8 cellular contexts compared by ENCODE assay signal in genomic region chr14:72894623-72895378, GRCh38. TPM values are rescaled to one million over a fixed set of nuclear protein-coding genes. Genes with fewer than 3 reads are reported as not detected.
A peak's percentile ranks its signal among the peaks of the same experiment; 100 is the strongest.
DNase-seq lines count a peak whose midpoint lies in the region; ATAC-seq and TF ChIP-seq lines count a peak whose summit lies in the region.

No MANE protein-coding gene starts in this region.

- no peaks in the 10 kb centered on the region for H3K9me3 Mint-ChIP-seq in HFFc6

- peak overlapping the region; percentile 41 to 98 (median 82) for H3K4me3 ChIP-seq in heart left ventricle
- H3K4me3 ChIP-seq in psoas muscle: peak overlapping the region; percentile 96

- ATAC-seq in heart left ventricle: peak; percentile 40 to 76 (median 53)
- ATAC-seq in psoas muscle: peak; percentile 79 to 85 (median 82)
- ATAC-seq in activated CD4-positive, CD25-positive, alpha-beta regulatory T cell treated with anti-CD3 and anti-CD28 coated beads, Interleukin-2, amount 50 U/mL, for 24 hours: no peak

- H3K36me3 ChIP-seq in heart left ventricle (no peaks in the 10 kb centered on the region), psoas muscle (ENCODE audit: insufficient read depth in 1 of 2, low read depth in 1 of 2) (no peaks in the 10 kb centered on the region)

- in situ Hi-C loops in ACHN (cut with HindIII; ENCODE audit: low pct_ligation_motif_present, low pct_unique_long_range_greater_than_20kb, low sequenced_read_pairs): no loop called here

- DNase-seq in ACHN: peak; percentile 31
- no peak for DNase-seq in HFFc6
- DNase-seq in activated CD8-positive, alpha-beta memory T cell treated with anti-CD3 and anti-CD28 coated beads, Interleukin-2, amount 50 U/mL, for 4 hours: peak; percentile 20
- peak in 3 of 5 donors; percentile 27 to 78 (median 65) for DNase-seq in heart left ventricle
- DNase-seq in psoas muscle: peak; percentile 44 to 75
- no peak for DNase-seq in NCI-H345 treated with DMSO at 0.1 percent for 48 hours (lab: John Stamatoyannopoulos, UW; ENCODE audit: unreplicated experiment)
- no peak for DNase-seq in NCI-H2227 treated with DMSO at 0.1 percent for 48 hours (lab: John Stamatoyannopoulos, UW)

- peak in 1 of 2 donors; percentile 32 for TF ChIP-seq POLR2A in heart left ventricle (IDR thresholded peaks at IDR 0.05)

- H3K9me3 ChIP-seq in heart left ventricle (no peaks in the 10 kb centered on the region), psoas muscle (no peaks in the 10 kb centered on the region)

- H3K4me1 ChIP-seq in heart left ventricle (peaks cover 0 to 35% (median 18%) of the 10 kb centered on the region in 12 donors), psoas muscle (peaks cover 29% of the 10 kb centered on the region)

- H3K27ac ChIP-seq in heart left ventricle: peak overlapping the region; percentile 72 to 93 (median 84)
- H3K27ac ChIP-seq in psoas muscle: peak overlapping the region; percentile 92

- peak overlapping the region; percentile 32 for H3K27ac Mint-ChIP-seq in HFFc6

- H3K36me3 Mint-ChIP-seq in HFFc6 (ENCODE audit: low read depth): no peaks in the 10 kb centered on the region

- H3K4me1 Mint-ChIP-seq in HFFc6 (ENCODE audit: low read depth): peaks cover 28% of the 10 kb centered on the region

- 1 to 5% (median 3%) methylated on average over 25 of the region's 25 CpGs for WGBS in heart left ventricle, 4 donors
- 2 to 3% (median 3%) methylated on average over 25 of the region's 25 CpGs for WGBS in psoas muscle, 3 donors

- peaks cover 0 to 47% (median 4%) of the 10 kb centered on the region in 9 donors for H3K27me3 ChIP-seq in heart left ventricle
- peaks cover 0 to 7% (median 0%) of the 10 kb centered on the region in 3 donors for H3K27me3 ChIP-seq in psoas muscle (ENCODE audit: insufficient read depth in 3 of 3, low read length in 2 of 3)

- H3K4me3 Mint-ChIP-seq in HFFc6: peak overlapping the region; percentile 89

- TF ChIP-seq CTCF in HFFc6 (IDR thresholded peaks at IDR 0.05): no peak
- no peak for TF ChIP-seq CTCF in heart left ventricle (IDR thresholded peaks at IDR 0.05)
- no peak for TF ChIP-seq CTCF in psoas muscle (IDR thresholded peaks at IDR 0.05)

- H3K27me3 Mint-ChIP-seq in HFFc6 (ENCODE audit: insufficient read depth): no peaks in the 10 kb centered on the region; the same call in 1 of the 2 replicates

- intact Hi-C loops in heart left ventricle (cut with DNase I) (loop anchor here in 8 of 10 donors (1.0 to 10.0 kb wide), 10 partner anchors 64 to 280 kb away; no protein-coding TSS in a partner anchor), psoas muscle (cut with DNase I) (loop anchor here in 1 of 2 donors (5.0 kb wide), 4 partner anchors 82 to 278 kb away; no protein-coding TSS in a partner anchor)

RNA-seq across cellular contexts. Expression of gene DPF3, which starts 0.9 kb away (rescaled TPM):
- 1 to 10 TPM; 4.1 to 6.6 (median 5.4) TPM for total RNA-seq in HFFc6 (2021; fragmentation: NEBNext Ultra II Directional; extraction: Animal tissue kit (Norgen Biotek cat#: 25700))
- total RNA-seq in heart left ventricle (10 to 100 TPM; 20.5 to 53.8 (median 40.4) TPM), psoas muscle (10 to 100 TPM; 19.4 to 25.3 (median 23.1) TPM)
- polyA plus RNA-seq in heart left ventricle (10 to 100 TPM; 13.5 to 21.2 TPM), psoas muscle (10 to 100 TPM in 2 of 3 donors, 1 to 10 TPM in 1; 2.3 to 14.9 (median 10.2) TPM)

RNA-seq across cellular contexts. Expression of gene DCAF4, which starts 31.5 kb away (rescaled TPM):
- 10 to 100 TPM; 14.4 to 20.0 (median 16.2) TPM for total RNA-seq in HFFc6 (2021; fragmentation: NEBNext Ultra II Directional; extraction: Animal tissue kit (Norgen Biotek cat#: 25700))
- 10 to 100 TPM in 2 of 9 donors, 1 to 10 TPM in 7; 5.2 to 13.1 (median 8.6) TPM for total RNA-seq in heart left ventricle
- polyA plus RNA-seq in heart left ventricle: 10 to 100 TPM in 1 of 2 donors, 1 to 10 TPM in 1; 2.4 to 10.0 TPM
- total RNA-seq in psoas muscle: 10 to 100 TPM; 14.3 to 26.0 (median 18.3) TPM
- polyA plus RNA-seq in psoas muscle: 10 to 100 TPM; 11.1 to 21.4 (median 14.2) TPM

Comparison
In these comparisons a context has a peak if more than half of its experiments do, and no peak if none do; other contexts are left out.
1. DNase-seq: peak in ACHN (single experiment), activated CD8-positive, alpha-beta memory T cell treated with anti-CD3 and anti-CD28 coated beads, Interleukin-2, amount 50 U/mL, for 4 hours (single experiment), heart left ventricle (3 of 5) and psoas muscle (2 of 2); none in HFFc6 (single experiment), NCI-H345 treated with DMSO at 0.1 percent for 48 hours (single experiment) and NCI-H2227 treated with DMSO at 0.1 percent for 48 hours (single experiment).
2. ATAC-seq: peak in heart left ventricle (4 of 4) and psoas muscle (4 of 4); none in activated CD4-positive, CD25-positive, alpha-beta regulatory T cell treated with anti-CD3 and anti-CD28 coated beads, Interleukin-2, amount 50 U/mL, for 24 hours (0 of 2).